13 cellular contexts compared by ENCODE assay signal in genomic region chr22:38727123-38727522, GRCh38.
"Had no signal": no experiment of that assay in that cellular context is flagged by ENCODE, and none has a peak within 500 bp of the region (broad histone marks: within the 10 kb centered on the region; RNA-seq: fewer than 3 reads in every experiment).

No MANE protein-coding gene starts in this region.

- H3K4me3 ChIP-seq: esophagus squamous epithelium, transverse colon had no signal

- H3K27me3 ChIP-seq: esophagus squamous epithelium, transverse colon had no signal

- H3K4me1 Mint-ChIP-seq: activated B cell treated with CpG ODN at 0.5 μM for 24 hours, brain, nephron progenitor cell had no signal

- H3K9me3 ChIP-seq: esophagus squamous epithelium, transverse colon had no signal

- H3K27ac ChIP-seq: esophagus squamous epithelium, transverse colon had no signal

- H3K4me3 Mint-ChIP-seq: activated B cell treated with CpG ODN at 0.5 μM for 24 hours; brain; nephron progenitor cell; T-helper 1 cell treated with Interleukin-12 subunit alpha and Interleukin-12 subunit beta and Interleukin-4 antibody, amounts not matched to agents 30 μg/mL and 1 μg/mL, for 36 hours had no signal

- DNase-seq: activated B cell treated with CpG ODN at 0.5 μM for 24 hours; activated CD4-positive, alpha-beta T cell treated with anti-CD3 and anti-CD28 coated beads, Interleukin-2, amount 50 U/mL, for 1 hour; activated gamma-delta T cell; cerebellar nuclear complex; esophagus squamous epithelium; foreskin fibroblast; nephron progenitor cell; SHP77 treated with DMSO at 0.1 percent for 48 hours; stimulated activated CD4-positive, alpha-beta T cell treated with anti-CD3 and anti-CD28 coated beads, Interleukin-15, amount 100 ng/mL, for 24 hours; transverse colon had no signal

- H3K9me3 Mint-ChIP-seq: activated B cell treated with CpG ODN at 0.5 μM for 24 hours; brain; nephron progenitor cell; T-helper 1 cell treated with Interleukin-12 subunit alpha and Interleukin-12 subunit beta and Interleukin-4 antibody, amounts not matched to agents 30 μg/mL and 1 μg/mL, for 36 hours had no signal

- H3K4me1 ChIP-seq: transverse colon had no signal

- H3K27me3 Mint-ChIP-seq: activated B cell treated with CpG ODN at 0.5 μM for 24 hours, brain had no signal

- ATAC-seq: left lobe of liver had no signal

- H3K27ac Mint-ChIP-seq: activated B cell treated with CpG ODN at 0.5 μM for 24 hours; nephron progenitor cell; T-helper 1 cell treated with Interleukin-12 subunit alpha and Interleukin-12 subunit beta and Interleukin-4 antibody, amounts not matched to agents 30 μg/mL and 1 μg/mL, for 36 hours had no signal
